ENCODE assay signal across 22 cellular contexts in the genomic region with DNA sequence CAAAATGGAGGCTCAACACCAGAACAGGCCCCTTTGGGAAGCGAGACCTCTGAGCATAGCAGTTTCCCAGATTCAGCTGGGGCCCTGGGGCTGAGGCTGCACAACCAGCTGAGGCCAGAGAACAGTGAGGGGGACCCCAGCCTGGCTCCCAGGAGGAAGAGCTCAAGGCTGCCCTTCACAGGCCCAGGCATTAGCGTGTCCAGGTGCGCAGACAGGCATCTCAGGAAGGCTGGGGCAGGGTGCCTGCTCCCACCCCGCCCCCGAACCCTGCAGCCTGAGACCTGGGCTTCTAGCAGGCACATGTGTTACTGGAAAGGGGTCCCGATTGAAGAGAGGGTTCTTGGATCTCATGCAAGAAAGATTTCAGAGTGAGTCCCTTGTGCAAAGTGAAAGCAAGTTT. TPM values are rescaled to one million over a fixed set of nuclear protein-coding genes. Genes with fewer than 3 reads are reported as not detected.
DNase-seq lines count a peak whose midpoint lies in the region; ATAC-seq and TF ChIP-seq lines count a peak whose summit lies in the region.
"Had no signal": no experiment of that assay in that cellular context is flagged by ENCODE, and none has a peak within 500 bp of the region (broad histone marks: within the 10 kb centered on the region; RNA-seq: fewer than 3 reads in every experiment).

No MANE protein-coding gene starts in this region.

- H3K9me3 Mint-ChIP-seq in brain, result peaks cover 0 to 5% (median 0%) of the 10 kb centered on the region in 5 experiments
- H3K9me3 Mint-ChIP-seq: CD8-positive, alpha-beta T cell had no signal

- no peaks in the 10 kb centered on the region for H3K36me3 ChIP-seq in BLaER1 treated with 17β-estradiol and CSF1 and Interleukin-3, amounts not matched to agents 10 nM and 100 nM
- H3K36me3 ChIP-seq in H7 (replicated peaks; ENCODE audit: control insufficient read depth, insufficient read depth, low read length), result no peaks in the 10 kb centered on the region
- H3K36me3 ChIP-seq: BE2C had no signal

- H3K4me1 ChIP-seq in BLaER1 treated with 17β-estradiol and CSF1 and Interleukin-3, amounts not matched to agents 10 nM and 100 nM, result peaks cover 24 to 74% (median 60%) of the 10 kb centered on the region in 10 experiments

- no peak overlapping the region for H3K4me3 Mint-ChIP-seq in brain
- H3K4me3 Mint-ChIP-seq: CD14-positive monocyte; CD8-positive, alpha-beta T cell had no signal

- H3K27ac Mint-ChIP-seq in brain, result peak overlapping the region; percentile 36 to 95 (median 77)
- H3K27ac Mint-ChIP-seq: CD8-positive, alpha-beta T cell had no signal

- DNase-seq in H7 (peak; percentile 62), mesenteric fat pad (ENCODE audit: low spot score) (peak; percentile 53), T-helper 2 cell (no peak), hepatic stellate cell (ENCODE audit: low spot score) (no peak), CD1c-positive myeloid dendritic cell (ENCODE audit: extremely low spot score) (no peak)
- DNase-seq: ACHN; BE2C; Calu3; CD8-positive, alpha-beta T cell; DMS53; DND-41; EL; GOT3; HCEC 1CT; IMR-90 had no signal

- peak overlapping the region in 1 of 11 experiments; percentile 19; a peak in 1 of 22 replicates for H3K27ac ChIP-seq in BLaER1 treated with 17β-estradiol and CSF1 and Interleukin-3, amounts not matched to agents 10 nM and 100 nM
- H3K27ac ChIP-seq: HL-60 had no signal

- no peaks in the 10 kb centered on the region for H3K36me3 Mint-ChIP-seq in brain
- H3K36me3 Mint-ChIP-seq: CD14-positive monocyte; CD8-positive, alpha-beta T cell had no signal

- no peak overlapping the region for H3K9ac ChIP-seq in BLaER1 treated with 17β-estradiol and CSF1 and Interleukin-3, amounts not matched to agents 10 nM and 100 nM

- H4K20me1 ChIP-seq in BLaER1 treated with 17β-estradiol and CSF1 and Interleukin-3, amounts not matched to agents 10 nM and 100 nM, result no peaks in the 10 kb centered on the region

- H3K9me3 ChIP-seq in BLaER1 treated with 17β-estradiol and CSF1 and Interleukin-3, amounts not matched to agents 10 nM and 100 nM (replicated peaks in 1 of 11), result peaks cover 0 to 9% (median 4%) of the 10 kb centered on the region in 11 experiments; a peak in 15 of 22 replicates
- H3K9me3 ChIP-seq: BE2C had no signal

- H3K27me3 Mint-ChIP-seq in brain, result peaks cover 5% of the 10 kb centered on the region

- no peak overlapping the region for H3K4me3 ChIP-seq in BLaER1 treated with 17β-estradiol and CSF1 and Interleukin-3, amounts not matched to agents 10 nM and 100 nM
- H3K4me3 ChIP-seq in H7 (ENCODE audit: insufficient read depth, low read depth, low read length), result no peak overlapping the region
- H3K4me3 ChIP-seq: GM12878, K562 had no signal

- no peak for TF ChIP-seq CTCF in brain (conservative IDR thresholded peaks at IDR 0.05)

- peak overlapping the region in 8 of 11 experiments; percentile 14 to 70 (median 50); a peak in 16 of 22 replicates for H3K4me2 ChIP-seq in BLaER1 treated with 17β-estradiol and CSF1 and Interleukin-3, amounts not matched to agents 10 nM and 100 nM

- H3K4me1 Mint-ChIP-seq in brain, result peaks cover 60% of the 10 kb centered on the region
- H3K4me1 Mint-ChIP-seq: CD14-positive monocyte had no signal

- no peak for ATAC-seq in GM21717 (IDR thresholded peaks at IDR 0.05; ENCODE audit: unreplicated experiment)
- ATAC-seq: CD8-positive, alpha-beta T cell; GM12878; K562 had no signal

- no peaks in the 10 kb centered on the region for H3K27me3 ChIP-seq in BLaER1 treated with 17β-estradiol and CSF1 and Interleukin-3, amounts not matched to agents 10 nM and 100 nM
- H3K27me3 ChIP-seq in H7 (ENCODE audit: control insufficient read depth, insufficient read depth, low read length), result no peaks in the 10 kb centered on the region
- H3K27me3 ChIP-seq: BE2C had no signal

RNA-seq across cellular contexts. Expression of gene CALM1, which starts 27.2 kb away (rescaled TPM):
- total RNA-seq in H7 (2014; rRNA removed; shearing (Covaris generic)), result 410 and 535 TPM in 2 replicates
- 668 TPM for polyA plus RNA-seq in brain (ENCODE audit: insufficient read depth, low read depth, low replicate concordance)
- total RNA-seq in mesenteric fat pad, result 549 TPM

Comparison
In these comparisons a context has a peak if more than half of its experiments do, and no peak if none do; other contexts are left out.
1. DNase-seq: peak in H7 (single experiment) and mesenteric fat pad (single experiment); none in T-helper 2 cell (0 of 5), hepatic stellate cell (single experiment) and CD1c-positive myeloid dendritic cell (single experiment).